33 cellular contexts compared by ENCODE assay signal in genomic region chr4:124887738-124888137, GRCh38.
"Had no signal": no experiment of that assay in that cellular context is flagged by ENCODE, and none has a peak within 500 bp of the region (broad histone marks: within the 10 kb centered on the region; RNA-seq: fewer than 3 reads in every experiment).

No MANE protein-coding gene starts in this region.

- DNase-seq: activated B cell treated with CpG ODN at 0.5 μM for 24 hours; activated CD4-positive, alpha-beta memory T cell treated with anti-CD3 and anti-CD28 coated beads for 36 hours; activated CD4-positive, alpha-beta T cell treated with anti-CD3 and anti-CD28 coated beads for 4 hours; activated CD4-positive, alpha-beta T cell treated with anti-CD3 and anti-CD28 coated beads, Interleukin-2, amount 10 ng/mL, durations not matched to agents 24 days and 14 days; activated CD4-positive, alpha-beta T cell treated with anti-CD3 and anti-CD28 coated beads, Interleukin-2, amount 50 U/mL, for 1 hour; activated CD4-positive, alpha-beta T cell treated with anti-CD3 and anti-CD28 coated beads, Interleukin-2, amount 50 U/mL, for 4 hours; activated CD4-positive, CD25-positive, alpha-beta regulatory T cell treated with anti-CD3 and anti-CD28 coated beads, Interleukin-2, amount 50 U/mL, for 72 hours; activated CD8-positive, alpha-beta memory T cell treated with anti-CD3 and anti-CD28 coated beads, Interleukin-2, amount 50 U/mL, for 4 hours; activated CD8-positive, alpha-beta T cell treated with anti-CD3 and anti-CD28 coated beads for 36 hours; activated effector memory CD4-positive, alpha-beta T cell treated with anti-CD3 and anti-CD28 coated beads, Interleukin-2, amount 50 U/mL, for 16 hours; activated gamma-delta T cell treated with Interleukin-2 at 50 U/mL for 16 hours; activated naive CD4-positive, alpha-beta T cell; activated naive CD4-positive, alpha-beta T cell treated with anti-CD3 and anti-CD28 coated beads for 36 hours; activated naive CD4-positive, alpha-beta T cell treated with anti-CD3 and anti-CD28 coated beads, Interleukin-2, amount 50 U/mL, for 16 hours; activated naive CD8-positive, alpha-beta T cell treated with anti-CD3 and anti-CD28 coated beads for 36 hours; activated T-cell treated with anti-CD3 and anti-CD28 coated beads for 4 hours; activated T-cell treated with anti-CD3 and anti-CD28 coated beads, Interleukin-2, amount 50 U/mL, for 1 hour; activated T-cell treated with anti-CD3 and anti-CD28 coated beads, Interleukin-2, amount 50 U/mL, for 4 hours; activated T-cell treated with anti-CD3 and anti-CD28 coated beads, Interleukin-2, amount 50 U/mL, for 72 hours; adrenal gland; amniotic stem cell; aorta; body of pancreas; brain microvascular endothelial cell; caudate nucleus; cerebellar nuclear complex; T-helper 2 cell; T-helper 9 cell had no signal

- H3K4me3 ChIP-seq: adrenal gland, body of pancreas, breast epithelium, cardiac muscle cell had no signal

- ATAC-seq: activated CD8-positive, alpha-beta T cell treated with anti-CD3 and anti-CD28 coated beads for 36 hours; activated naive CD4-positive, alpha-beta T cell treated with anti-CD3 and anti-CD28 coated beads, Interleukin-2, amount 50 U/mL, for 72 hours; activated T-cell treated with anti-CD3 and anti-CD28 coated beads, Interleukin-2, amount 50 U/mL, for 4 hours; activated T-cell treated with anti-CD3 and anti-CD28 coated beads, Interleukin-2, amount 50 U/mL, for 72 hours; activated T-helper 17 cell treated with anti-CD3 and anti-CD28 coated beads, Interleukin-2, amount 50 U/mL, for 72 hours; body of pancreas had no signal

- H3K4me1 ChIP-seq: adrenal gland, body of pancreas, breast epithelium had no signal

- H3K27me3 ChIP-seq: adrenal gland, body of pancreas, brain microvascular endothelial cell, breast epithelium, cardiac muscle cell had no signal

- H3K27ac ChIP-seq: adrenal gland, body of pancreas, brain microvascular endothelial cell, breast epithelium, cardiac muscle cell, VCaP had no signal

- H3K9me3 ChIP-seq: adrenal gland, body of pancreas, breast epithelium had no signal

- H3K36me3 ChIP-seq: adrenal gland, brain microvascular endothelial cell, breast epithelium, cardiac muscle cell had no signal
